12 cellular contexts compared by ENCODE assay signal in genomic region chr1:66690666-66691381, GRCh38.
"Had no signal": no experiment of that assay in that cellular context is flagged by ENCODE, and none has a peak within 500 bp of the region (broad histone marks: within the 10 kb centered on the region; RNA-seq: fewer than 3 reads in every experiment).

No MANE protein-coding gene starts in this region.

- DNase-seq: activated CD4-positive, alpha-beta T cell treated with anti-CD3 and anti-CD28 coated beads, Interleukin-2, amount 50 U/mL, for 48 hours; activated naive CD4-positive, alpha-beta T cell treated with anti-CD3 and anti-CD28 coated beads for 36 hours; brain microvascular endothelial cell; foreskin melanocyte; head of caudate nucleus; kidney glomerular epithelial cell; lower lobe of right lung; stimulated activated CD4-positive, alpha-beta T cell treated with anti-CD3 and anti-CD28 coated beads, Interleukin-2, amount 100 ng/mL, for 24 hours; stimulated activated naive CD4-positive, alpha-beta T cell treated with Interleukin-2 at 50 U/mL for 16 hours; tibial artery had no signal

- ATAC-seq: lower lobe of right lung had no signal

- H3K36me3 ChIP-seq: lower lobe of right lung, right atrium auricular region had no signal

- H3K4me3 ChIP-seq: coronary artery, lower lobe of right lung, right atrium auricular region, tibial artery had no signal

- H3K4me1 ChIP-seq: lower lobe of right lung, right atrium auricular region had no signal

- H3K27ac ChIP-seq: brain microvascular endothelial cell, coronary artery, lower lobe of right lung, right atrium auricular region, tibial artery had no signal

- H3K27me3 ChIP-seq: brain microvascular endothelial cell, right atrium auricular region, tibial artery had no signal

- H3K9me3 ChIP-seq: lower lobe of right lung, right atrium auricular region, tibial artery had no signal
